Comparison of ENCODE assay signal across 27 cellular contexts in the genomic region with DNA sequence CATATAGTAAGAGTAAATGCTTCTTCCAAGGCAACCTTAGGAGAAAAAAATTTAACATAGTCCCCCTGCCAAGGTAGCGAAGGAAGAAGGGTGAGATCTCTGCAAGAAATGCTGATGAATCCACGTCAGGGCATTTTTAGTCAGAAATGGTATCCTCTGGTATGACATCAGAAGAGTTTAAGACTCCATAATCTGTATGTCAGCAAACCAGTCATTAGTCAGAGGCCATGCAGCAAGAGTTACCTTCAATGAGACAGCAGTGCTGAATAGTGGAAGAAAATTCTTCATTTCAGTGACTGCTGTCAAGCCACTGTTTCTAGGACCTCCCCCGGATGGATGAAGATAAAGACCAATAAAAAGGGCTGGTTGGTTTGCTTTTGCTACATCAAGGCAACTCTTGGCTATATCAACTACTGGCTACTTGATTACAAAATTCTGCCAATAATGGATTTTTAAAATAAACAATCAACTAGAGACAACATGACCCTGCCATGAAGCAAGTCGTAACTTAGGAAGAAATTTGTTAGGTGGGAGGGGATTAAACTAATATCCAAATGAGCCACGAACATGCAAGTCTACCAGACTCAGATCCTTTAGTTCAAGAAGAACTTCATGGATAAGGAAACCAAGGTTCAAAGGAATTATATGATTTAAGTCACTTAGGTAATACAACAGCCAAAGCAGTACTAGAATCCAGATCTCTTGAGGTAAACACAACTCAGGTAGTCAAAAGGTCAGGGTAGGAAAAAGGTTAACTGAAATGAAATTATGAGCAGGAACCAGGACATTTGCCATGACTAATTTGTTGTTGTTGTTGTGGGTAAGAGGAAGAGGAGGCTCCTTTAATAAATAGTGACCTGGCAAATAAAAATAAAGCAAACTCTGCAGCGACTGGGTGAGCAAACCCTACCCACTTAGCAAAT. TPM values are rescaled to one million over a fixed set of nuclear protein-coding genes. Genes with fewer than 3 reads are reported as not detected.
"Had no signal": no experiment of that assay in that cellular context is flagged by ENCODE, and none has a peak within 500 bp of the region (broad histone marks: within the 10 kb centered on the region; RNA-seq: fewer than 3 reads in every experiment).

No MANE protein-coding gene starts in this region.

- FAIRE-seq: K562, TTC549 had no signal

- DNase-seq: activated CD4-positive, alpha-beta memory T cell treated with anti-CD3 and anti-CD28 coated beads, Interleukin-2, amount 10 ng/mL, durations not matched to agents 7 days and 5 days; activated CD4-positive, alpha-beta T cell treated with anti-CD3 and anti-CD28 coated beads, Interleukin-2, amount 10 ng/mL, durations not matched to agents 7 days and 5 days; activated CD4-positive, CD25-positive, alpha-beta regulatory T cell; activated effector memory CD4-positive, alpha-beta T cell treated with anti-CD3 and anti-CD28 coated beads, Interleukin-2, amount 50 U/mL, for 16 hours; activated naive CD4-positive, alpha-beta T cell treated with Interleukin-2 at 50 U/mL for 16 hours; activated naive CD8-positive, alpha-beta T cell treated with anti-CD3 and anti-CD28 coated beads, Interleukin-2, amount 50 U/mL, for 24 hours; amygdala; Karpas-422; MM.1S; NCI-H146; NCI-H1930; NCI-H2171 treated with DMSO at 0.1 percent for 48 hours; NCI-H345; NCI-H510A; NCI-H526 treated with DMSO at 0.1 percent for 48 hours; NK-92 treated with Interleukin-12 subunit alpha and Interleukin-12 subunit beta, amount 100 ng/mL, for 24 hours; OCI-M1; RPMI8226; T-cell; T-helper 2 cell; T1000 had no signal

- ATAC-seq: activated naive CD4-positive, alpha-beta T cell treated with anti-CD3 and anti-CD28 coated beads, Interleukin-2, amount 50 U/mL, for 72 hours; activated naive CD8-positive, alpha-beta T cell treated with anti-CD3 and anti-CD28 coated beads, Interleukin-2, amount 50 U/mL, for 24 hours; K562; Panc1; Right ventricle myocardium inferior; T-cell had no signal

- H3K27ac ChIP-seq: SK-N-MC had no signal

- H3K4me3 ChIP-seq: K562, SK-N-MC had no signal

RNA-seq across cellular contexts. Expression of a gene that starts 25.6 kb away (rescaled TPM):
- polyA plus RNA-seq: K562 had no signal

RNA-seq across cellular contexts. Expression of a gene that starts 37.0 kb away (rescaled TPM):
- polyA plus RNA-seq: K562 had no signal
